Comparison of ENCODE assay signal across 20 cellular contexts in genomic region chr5:151499636-151500035, GRCh38. TPM values are rescaled to one million over a fixed set of nuclear protein-coding genes. Genes with fewer than 3 reads are reported as not detected.
A peak's percentile ranks its signal among the peaks of the same experiment; 100 is the strongest.
DNase-seq lines count a peak whose midpoint lies in the region; ATAC-seq and TF ChIP-seq lines count a peak whose summit lies in the region.
"Had no signal": no experiment of that assay in that cellular context is flagged by ENCODE, and none has a peak within 500 bp of the region (broad histone marks: within the 10 kb centered on the region; RNA-seq: fewer than 3 reads in every experiment).

No MANE protein-coding gene starts in this region.

- DNase-seq in left cardiac atrium: no peak
- DNase-seq in left ventricle myocardium superior: no peak
- DNase-seq in islet precursor cell: peak; percentile 58
- no peak for DNase-seq in NCI-H187 treated with DMSO at 0.1 percent for 48 hours (lab: John Stamatoyannopoulos, UW)
- DNase-seq in prostate gland (ENCODE audit: low spot score): no peak
- DNase-seq in midbrain (lab: John Stamatoyannopoulos, UW): no peak
- DNase-seq: activated CD4-positive, alpha-beta T cell treated with anti-CD3 and anti-CD28 coated beads, Interleukin-2, amount 50 U/mL, for 48 hours; activated gamma-delta T cell treated with Interleukin-2 at 50 U/mL for 16 hours; cortex of kidney; H7; hypothalamus; MV-4-11; NCI-H1694; NCI-H526 treated with DMSO at 0.1 percent for 48 hours; occipital lobe; upper lobe of right lung had no signal

- peaks cover 29% of the 10 kb centered on the region for H3K36me3 Mint-ChIP-seq in dendritic cell treated with granulocyte-macrophage colony-stimulating factor and Interleukin-4, amounts not matched to agents 40 ng/mL and 50 ng/mL, for 4 days (ENCODE audit: low read depth)

- no peaks in the 10 kb centered on the region for H3K36me3 ChIP-seq in prostate gland
- H3K36me3 ChIP-seq: upper lobe of right lung had no signal

- no peaks in the 10 kb centered on the region for H3K27me3 ChIP-seq in prostate gland (replicated peaks; ENCODE audit: insufficient read depth)
- H3K27me3 ChIP-seq: BLaER1 treated with 17β-estradiol and CSF1 and Interleukin-3, amounts not matched to agents 10 nM and 100 nM; upper lobe of right lung had no signal

- no peak for TF ChIP-seq POLR2A in prostate gland (IDR thresholded peaks at IDR 0.05)

- H3K4me3 ChIP-seq in prostate gland: no peak overlapping the region
- H3K4me3 ChIP-seq: BLaER1 treated with 17β-estradiol and CSF1 and Interleukin-3, amounts not matched to agents 10 nM and 100 nM; K562; upper lobe of right lung had no signal

- ATAC-seq in left cardiac atrium (peak; percentile 33 to 39), left ventricle myocardium superior (no peak), GM18907 (IDR thresholded peaks at IDR 0.05; ENCODE audit: unreplicated experiment) (no peak)
- ATAC-seq: K562, upper lobe of right lung had no signal

- H3K4me1 ChIP-seq in prostate gland (replicated peaks): no peaks in the 10 kb centered on the region
- H3K4me1 ChIP-seq: upper lobe of right lung had no signal

- no peak overlapping the region for H3K4me3 Mint-ChIP-seq in dendritic cell treated with granulocyte-macrophage colony-stimulating factor and Interleukin-4, amounts not matched to agents 40 ng/mL and 50 ng/mL, for 4 days

- intact Hi-C loops in left cardiac atrium (cut with DNase I) (loop anchor here (1.0 to 5.0 kb wide), 2 partner anchors 52 kb away; partner anchors contain the start of gene SLC36A1 (in 2 of the 2)), left ventricle myocardium superior (cut with micrococcal nuclease) (no loop called here), prostate gland (cut with DNase I) (loop anchor here (2.0 to 5.0 kb wide), 2 partner anchors 53 to 153 kb away; partner anchors contain the start of gene SLC36A1)
- intact Hi-C loops in dendritic cell treated with granulocyte-macrophage colony-stimulating factor and Interleukin-4, amounts not matched to agents 40 ng/mL and 50 ng/mL, for 4 days (cut with micrococcal nuclease): loop anchor here (1.0 to 10.0 kb wide), 3 partner anchors 52 to 185 kb away; partner anchors contain the start of gene SLC36A1

- H3K9me3 ChIP-seq in prostate gland: no peaks in the 10 kb centered on the region
- H3K9me3 ChIP-seq: upper lobe of right lung had no signal

- no peaks in the 10 kb centered on the region for H3K9me3 Mint-ChIP-seq in dendritic cell treated with granulocyte-macrophage colony-stimulating factor and Interleukin-4, amounts not matched to agents 40 ng/mL and 50 ng/mL, for 4 days

- no peak for TF ChIP-seq CTCF in prostate gland (IDR thresholded peaks at IDR 0.05)

- H3K27ac ChIP-seq in prostate gland: no peak overlapping the region
- H3K27ac ChIP-seq: upper lobe of right lung had no signal

- H3K27ac Mint-ChIP-seq in dendritic cell treated with granulocyte-macrophage colony-stimulating factor and Interleukin-4, amounts not matched to agents 40 ng/mL and 50 ng/mL, for 4 days: peak overlapping the region; percentile 40

- peaks cover 17% of the 10 kb centered on the region for H3K4me1 Mint-ChIP-seq in dendritic cell treated with granulocyte-macrophage colony-stimulating factor and Interleukin-4, amounts not matched to agents 40 ng/mL and 50 ng/mL, for 4 days (ENCODE audit: low read depth)

- no peaks in the 10 kb centered on the region for H3K27me3 Mint-ChIP-seq in dendritic cell treated with granulocyte-macrophage colony-stimulating factor and Interleukin-4, amounts not matched to agents 40 ng/mL and 50 ng/mL, for 4 days

- WGBS in prostate gland: 80% methylated on average over 7 of the region's 7 CpGs

RNA-seq across cellular contexts. Expression of gene SLC36A1, which starts 52.2 kb away (rescaled TPM):
- total RNA-seq in left cardiac atrium (1 to 10 TPM; 5.9 to 8.1 TPM), left ventricle myocardium superior (4.1 TPM), prostate gland (10 to 100 TPM in 1 of 2 donors, 1 to 10 TPM in 1; 7.7 to 37.7 TPM)

Comparison
In these comparisons a context has a peak if more than half of its experiments do, and no peak if none do; other contexts are left out.
1. ATAC-seq: peak in left cardiac atrium (2 of 2); none in left ventricle myocardium superior (single experiment) and GM18907 (single experiment).